18 cellular contexts compared by ENCODE assay signal in genomic region chr17:81073967-81074366, GRCh38. TPM values are rescaled to one million over a fixed set of nuclear protein-coding genes. Genes with fewer than 3 reads are reported as not detected.
DNase-seq lines count a peak whose midpoint lies in the region; ATAC-seq and TF ChIP-seq lines count a peak whose summit lies in the region.
"Had no signal": no experiment of that assay in that cellular context is flagged by ENCODE, and none has a peak within 500 bp of the region (broad histone marks: within the 10 kb centered on the region; RNA-seq: fewer than 3 reads in every experiment).

No MANE protein-coding gene starts in this region.

- H3K36me3 ChIP-seq in lower lobe of right lung: peaks cover 9% of the 10 kb centered on the region
- H3K36me3 ChIP-seq in gastrocnemius medialis: no peaks in the 10 kb centered on the region
- H3K36me3 ChIP-seq in MG63: no peaks in the 10 kb centered on the region
- H3K36me3 ChIP-seq: HAP-1 had no signal

- H3K4me1 ChIP-seq in lower lobe of right lung: peaks cover 25% of the 10 kb centered on the region
- H3K4me1 ChIP-seq in gastrocnemius medialis: peaks cover 0 to 1% of the 10 kb centered on the region in 2 donors
- H3K4me1 ChIP-seq: HAP-1 had no signal

- intact Hi-C loops in lower lobe of right lung (cut with DNase I): no loop called here
- intact Hi-C loops in gastrocnemius medialis (cut with DNase I; ENCODE audit: low total_unique reads): no loop called here

- peak overlapping the region in 2 of 5 experiments; percentile 5 to 21 for H3K4me3 Mint-ChIP-seq in brain
- H3K4me3 Mint-ChIP-seq in type B pancreatic cell: no peak overlapping the region
- H3K4me3 Mint-ChIP-seq: CD14-positive monocyte had no signal

- DNase-seq in SIG-M5 treated with dmso at 0.1 percent for 504 hours (lab: John Stamatoyannopoulos, UW; ENCODE audit: unreplicated experiment): peak; percentile 14
- DNase-seq in SIG-M5 (lab: John Stamatoyannopoulos, UW): no peak
- DNase-seq in lower lobe of right lung: no peak
- no peak for DNase-seq in type B pancreatic cell (ENCODE audit: extremely low spot score, unreplicated experiment)
- no peak for DNase-seq in gastrocnemius medialis
- no peak for DNase-seq in SHP77 treated with DMSO at 0.1 percent for 48 hours (lab: John Stamatoyannopoulos, UW)
- no peak for DNase-seq in MG63
- DNase-seq: COR-L47, Kasumi-1, NCI-H146, NCI-H2081 treated with DMSO at 0.1 percent for 48 hours, NCI-H345, NCI-H526 treated with DMSO at 0.1 percent for 48 hours, PC-9 had no signal

- H3K27me3 Mint-ChIP-seq in brain (no peaks in the 10 kb centered on the region), type B pancreatic cell (no peaks in the 10 kb centered on the region)

- no peak for TF ChIP-seq POLR2A in gastrocnemius medialis (IDR thresholded peaks at IDR 0.05)

- in situ Hi-C loops in gastrocnemius medialis (cut with MboI; ENCODE audit: low sequenced_read_pairs in 4 of 4): no loop called here

- H3K36me3 Mint-ChIP-seq in brain (peaks cover 17% of the 10 kb centered on the region), type B pancreatic cell (peaks cover 3% of the 10 kb centered on the region)
- H3K36me3 Mint-ChIP-seq: CD14-positive monocyte had no signal

- H3K4me1 Mint-ChIP-seq in brain (peaks cover 66% of the 10 kb centered on the region), type B pancreatic cell (ENCODE audit: unreplicated experiment) (peaks cover 32% of the 10 kb centered on the region)

- no peaks in the 10 kb centered on the region for H3K27me3 ChIP-seq in lower lobe of right lung (ENCODE audit: low read depth)
- H3K27me3 ChIP-seq in gastrocnemius medialis: no peaks in the 10 kb centered on the region
- H3K27me3 ChIP-seq in MG63: no peaks in the 10 kb centered on the region

- H3K4me3 ChIP-seq in lower lobe of right lung: no peak overlapping the region
- H3K4me3 ChIP-seq in gastrocnemius medialis: no peak overlapping the region
- H3K4me3 ChIP-seq in MG63: no peak overlapping the region
- H3K4me3 ChIP-seq: HAP-1, PC-9 had no signal

- H3K27ac Mint-ChIP-seq in brain (peak overlapping the region; percentile 54 to 96 (median 93)), type B pancreatic cell (peak overlapping the region; percentile 19)
- H3K27ac Mint-ChIP-seq: CD14-positive monocyte had no signal

- H3K27ac ChIP-seq in lower lobe of right lung (peak overlapping the region; percentile 83), gastrocnemius medialis (no peak overlapping the region)
- H3K27ac ChIP-seq: PC-9 had no signal

- H3K9me3 ChIP-seq in lower lobe of right lung: no peaks in the 10 kb centered on the region
- H3K9me3 ChIP-seq in gastrocnemius medialis: no peaks in the 10 kb centered on the region
- H3K9me3 ChIP-seq in MG63: no peaks in the 10 kb centered on the region
- H3K9me3 ChIP-seq: HAP-1 had no signal

- TF ChIP-seq CTCF in brain (conservative IDR thresholded peaks at IDR 0.05) (no peak), lower lobe of right lung (IDR thresholded peaks at IDR 0.05) (no peak), type B pancreatic cell (conservative IDR thresholded peaks at IDR 0.05) (no peak), gastrocnemius medialis (IDR thresholded peaks at IDR 0.05 in 4 of 5, conservative IDR thresholded peaks at IDR 0.05 in 1 of 5) (no peak)

- ATAC-seq in lower lobe of right lung (no peak), gastrocnemius medialis (no peak)
- ATAC-seq: Right ventricle myocardium inferior had no signal

- H3K9me3 Mint-ChIP-seq in brain (peaks cover 0 to 4% (median 0%) of the 10 kb centered on the region in 5 experiments), type B pancreatic cell (no peaks in the 10 kb centered on the region)

RNA-seq across cellular contexts. Expression of gene BAIAP2, which starts 39.0 kb away (rescaled TPM):
- polyA plus RNA-seq in brain (ENCODE audit: insufficient read depth, low read depth, low replicate concordance): 87.8 TPM
- total RNA-seq in lower lobe of right lung (119 TPM), type B pancreatic cell (ENCODE audit: low replicate concordance) (62.7 and 120 TPM in 2 replicates), gastrocnemius medialis (10 to 100 TPM in 3 of 4 donors, 1 to 10 TPM in 1; 7.3 to 36.1 (median 15.4) TPM)
- total RNA-seq in MG63 (2014; rRNA removed; shearing (Covaris generic); ENCODE audit: low replicate concordance): 34.4 and 43.9 TPM in 2 replicates
